In genomic region chr2:10123281-10123680, GRCh38 we compare ENCODE assay signal across 8 cellular contexts. TPM values are rescaled to one million over a fixed set of nuclear protein-coding genes. Genes with fewer than 3 reads are reported as not detected.
DNase-seq lines count a peak whose midpoint lies in the region; ATAC-seq and TF ChIP-seq lines count a peak whose summit lies in the region.

No MANE protein-coding gene starts in this region.

- H3K27ac Mint-ChIP-seq in activated CD8-positive, alpha-beta T cell treated with anti-CD3 and anti-CD28 coated beads for 36 hours = peak overlapping the region; percentile 91

- TF ChIP-seq CTCF in activated CD8-positive, alpha-beta T cell treated with anti-CD3 and anti-CD28 coated beads for 36 hours (IDR thresholded peaks at IDR 0.05) = no peak
- no peak for TF ChIP-seq CTCF in thoracic aorta (IDR thresholded peaks at IDR 0.05)

- no peaks in the 10 kb centered on the region for H3K27me3 ChIP-seq in thoracic aorta (replicated peaks; ENCODE audit: insufficient read depth)

- H3K4me3 Mint-ChIP-seq in activated CD8-positive, alpha-beta T cell treated with anti-CD3 and anti-CD28 coated beads for 36 hours = peak overlapping the region; percentile 94

- intact Hi-C loops in activated CD8-positive, alpha-beta T cell treated with anti-CD3 and anti-CD28 coated beads for 36 hours (cut with micrococcal nuclease) = loop anchor here (5.0 to 10.0 kb wide), 3 partner anchors 41 to 324 kb away; partner anchors contain the start of genes CYS1, HPCAL1 and ODC1

- peaks cover 36% of the 10 kb centered on the region for H3K4me1 Mint-ChIP-seq in activated CD8-positive, alpha-beta T cell treated with anti-CD3 and anti-CD28 coated beads for 36 hours (ENCODE audit: low read depth)

- H3K27me3 Mint-ChIP-seq in activated CD8-positive, alpha-beta T cell treated with anti-CD3 and anti-CD28 coated beads for 36 hours = peaks cover 2% of the 10 kb centered on the region

- ATAC-seq in activated CD8-positive, alpha-beta T cell treated with anti-CD3 and anti-CD28 coated beads for 36 hours = no peak
- ATAC-seq in thoracic aorta (ENCODE audit: insufficient number of reproducible peaks, low FRiP score, low read depth) = no peak

- no peaks in the 10 kb centered on the region for H3K9me3 Mint-ChIP-seq in activated CD8-positive, alpha-beta T cell treated with anti-CD3 and anti-CD28 coated beads for 36 hours

- H3K4me1 ChIP-seq in thoracic aorta (ENCODE audit: control insufficient read depth in 1 of 2, low read depth in 2 of 2) = peaks cover 21 to 32% of the 10 kb centered on the region in 2 donors

- H3K4me3 ChIP-seq in iPS-11a (ENCODE audit: low read depth, low read length) (peak overlapping the region; percentile 82), thoracic aorta (peak overlapping the region; percentile 80)

- CTCF ChIA-PET in activated CD8-positive, alpha-beta T cell treated with anti-CD3 and anti-CD28 coated beads for 36 hours (lab: Charles Lee) = interaction anchor here (0.8 to 4.3 kb wide), 3 partner anchors 54 to 311 kb away, joined by 3 to 49 read pairs (median 46); no protein-coding TSS in a partner anchor

- DNase-seq in activated naive CD4-positive, alpha-beta T cell treated with Interleukin-2 at 50 U/mL for 16 hours = peak; percentile 33
- DNase-seq in activated naive CD4-positive, alpha-beta T cell (lab: John Stamatoyannopoulos, UW) = no peak
- peak; percentile 30 for DNase-seq in activated CD8-positive, alpha-beta T cell treated with anti-CD3 and anti-CD28 coated beads for 36 hours
- DNase-seq in thoracic aorta (ENCODE audit: low spot score) (no peak), NCI-H146 (lab: John Stamatoyannopoulos, UW) (no peak), C1 segment of cervical spinal cord (lab: John Stamatoyannopoulos, UW) (no peak), caudate nucleus (lab: John Stamatoyannopoulos, UW) (no peak)

- H3K36me3 ChIP-seq in thoracic aorta = no peaks in the 10 kb centered on the region

- POLR2A ChIA-PET in activated CD8-positive, alpha-beta T cell treated with anti-CD3 and anti-CD28 coated beads for 36 hours (lab: Charles Lee) = interaction anchor here (0.8 to 8.0 kb wide), 14 partner anchors 7 to 323 kb away, joined by 3 to 67 read pairs (median 4); partner anchors contain the start of genes ODC1 and TAF1B

- no peak overlapping the region for H3K27ac ChIP-seq in thoracic aorta
- H3K27ac ChIP-seq in caudate nucleus (ENCODE audit: low read depth, low read length) = no peak overlapping the region

- no peaks in the 10 kb centered on the region for H3K9me3 ChIP-seq in thoracic aorta

- peaks cover 70% of the 10 kb centered on the region for H3K36me3 Mint-ChIP-seq in activated CD8-positive, alpha-beta T cell treated with anti-CD3 and anti-CD28 coated beads for 36 hours (ENCODE audit: low read depth)

RNA-seq across cellular contexts. Expression of gene RRM2, which starts 0.7 kb away (rescaled TPM):
- 100 to 1,000 TPM; 368 to 396 TPM for total RNA-seq in activated CD8-positive, alpha-beta T cell treated with anti-CD3 and anti-CD28 coated beads for 36 hours
- total RNA-seq in thoracic aorta = 1 to 10 TPM in 1 of 2 donors, under 1 TPM in 1; 0.92 to 1.2 TPM

RNA-seq across cellular contexts. Expression of gene CYS1, which starts 43.1 kb away (rescaled TPM):
- under 1 TPM; 0.11 to 0.32 TPM for total RNA-seq in activated CD8-positive, alpha-beta T cell treated with anti-CD3 and anti-CD28 coated beads for 36 hours
- 10 to 100 TPM; 13.5 to 26.9 TPM for total RNA-seq in thoracic aorta

Comparison
In these comparisons a context has a peak if more than half of its experiments do, and no peak if none do; other contexts are left out.
1. DNase-seq: peak in activated naive CD4-positive, alpha-beta T cell treated with Interleukin-2 at 50 U/mL for 16 hours (single experiment) and activated CD8-positive, alpha-beta T cell treated with anti-CD3 and anti-CD28 coated beads for 36 hours (single experiment); none in activated naive CD4-positive, alpha-beta T cell (0 of 4), thoracic aorta (single experiment), NCI-H146 (single experiment), C1 segment of cervical spinal cord (0 of 14) and caudate nucleus (0 of 61).
2. RNA of gene RRM2, which starts 0.7 kb away (total RNA-seq): 368 to 396 TPM in activated CD8-positive, alpha-beta T cell treated with anti-CD3 and anti-CD28 coated beads for 36 hours; 0.92 to 1.2 TPM in thoracic aorta; every median in the first group is over 100 times any median in the second.
3. RNA of gene CYS1, which starts 43.1 kb away (total RNA-seq): 13.5 to 26.9 TPM in thoracic aorta; 0.11 to 0.32 TPM in activated CD8-positive, alpha-beta T cell treated with anti-CD3 and anti-CD28 coated beads for 36 hours; every median in the first group is over 10 times any median in the second.